In the genomic region with DNA sequence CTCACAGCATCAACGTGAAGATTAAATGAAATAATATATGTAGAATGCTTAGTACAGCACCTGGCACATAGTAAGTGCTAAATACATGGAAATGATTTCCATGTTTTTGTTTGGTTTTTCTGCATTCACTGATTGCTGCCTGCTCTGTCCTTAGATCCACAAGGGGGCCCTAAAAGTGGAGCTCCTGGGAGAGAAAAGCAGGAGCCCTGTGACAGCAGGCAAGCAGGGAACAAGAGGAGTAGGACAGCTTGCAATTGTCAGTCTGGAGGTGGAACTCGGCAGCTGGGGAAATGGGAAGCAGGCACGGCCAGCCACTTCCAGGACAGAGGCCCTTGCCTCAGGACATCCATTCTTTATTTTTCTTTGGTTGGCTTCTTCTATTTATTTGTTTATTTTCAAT, we compare ENCODE assay signal across 9 cellular contexts.
DNase-seq lines count a peak whose midpoint lies in the region; ATAC-seq and TF ChIP-seq lines count a peak whose summit lies in the region.
"Had no signal": no experiment of that assay in that cellular context is flagged by ENCODE, and none has a peak within 500 bp of the region (broad histone marks: within the 10 kb centered on the region; RNA-seq: fewer than 3 reads in every experiment).

No MANE protein-coding gene starts in this region.

- peak; percentile 52 for TF ChIP-seq CTCF in cardiac fibroblast (IDR thresholded peaks at IDR 0.05; ENCODE audit: low read depth, low read length)

- no peak overlapping the region for H3K4me3 ChIP-seq in cardiac fibroblast (replicated peaks in 1 of 2; ENCODE audit: low read depth in 2 of 2, low read length in 2 of 2)

- ATAC-seq in GM19455 (IDR thresholded peaks at IDR 0.05; ENCODE audit: unreplicated experiment) = no peak
- ATAC-seq in GM21423 (IDR thresholded peaks at IDR 0.05; ENCODE audit: unreplicated experiment) = no peak

- DNase-seq in AG08395 (ENCODE audit: low spot score) (peak; percentile 14), HuH-7 (ENCODE audit: low spot score) (peak; percentile 24), cardiac fibroblast (ENCODE audit: low read depth in 2 of 2) (peak; percentile 35 to 52), islet precursor cell (peak; percentile 84)
- DNase-seq in activated naive CD4-positive, alpha-beta T cell (lab: John Stamatoyannopoulos, UW) = no peak
- DNase-seq in stimulated activated naive CD4-positive, alpha-beta T cell (lab: John Stamatoyannopoulos, UW) = no peak
- DNase-seq: activated naive CD8-positive, alpha-beta T cell treated with anti-CD3 and anti-CD28 coated beads for 36 hours had no signal

Comparison
In these comparisons a context has a peak if more than half of its experiments do, and no peak if none do; other contexts are left out.
1. DNase-seq: peak in AG08395 (single experiment), HuH-7 (single experiment), cardiac fibroblast (2 of 2) and islet precursor cell (single experiment); none in activated naive CD4-positive, alpha-beta T cell (0 of 4) and stimulated activated naive CD4-positive, alpha-beta T cell (0 of 6).